In the genomic region with DNA sequence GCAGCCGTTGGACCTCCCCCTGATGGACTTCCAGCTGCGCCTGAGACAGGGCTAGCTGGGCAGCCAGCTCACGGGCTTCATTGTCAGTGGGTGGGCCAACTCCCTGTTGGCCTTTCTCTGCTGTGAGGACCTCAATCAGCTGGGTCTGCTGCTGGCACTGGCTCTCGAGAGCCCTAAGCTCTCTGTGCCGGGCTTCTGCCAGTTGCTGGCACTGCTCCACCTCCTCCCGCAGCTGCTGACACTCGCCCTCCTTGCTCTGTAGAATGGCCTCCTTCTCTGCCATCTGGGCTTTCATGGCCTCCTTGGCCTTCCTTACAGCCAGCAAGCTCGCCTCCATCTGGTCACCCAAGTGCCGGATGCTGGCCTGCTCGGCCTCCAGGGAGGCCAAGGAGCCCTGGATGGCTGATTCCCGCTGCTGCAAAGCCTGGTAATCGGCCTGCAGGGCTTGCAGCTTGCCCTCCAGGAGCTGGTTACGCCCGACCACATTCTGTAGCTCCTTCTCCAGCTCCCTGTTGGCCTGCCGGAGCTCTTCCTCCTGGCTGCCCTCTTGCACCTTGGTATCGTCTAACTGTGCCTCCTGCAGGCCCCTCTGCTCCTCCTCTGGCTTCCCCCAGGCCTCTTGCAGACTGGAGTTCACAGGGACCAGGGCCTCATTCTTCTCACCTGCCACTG, we compare ENCODE assay signal across 14 cellular contexts. TPM values are rescaled to one million over a fixed set of nuclear protein-coding genes. Genes with fewer than 3 reads are reported as not detected.
DNase-seq lines count a peak whose midpoint lies in the region; ATAC-seq lines count a peak whose summit lies in the region.
"Had no signal": no experiment of that assay in that cellular context is flagged by ENCODE, and none has a peak within 500 bp of the region (broad histone marks: within the 10 kb centered on the region; RNA-seq: fewer than 3 reads in every experiment).

No MANE protein-coding gene starts in this region.

- H3K36me3 Mint-ChIP-seq in central memory CD8-positive, alpha-beta T cell (ENCODE audit: insufficient read depth): peaks cover 52% of the 10 kb centered on the region

- intact Hi-C loops in Right ventricle myocardium superior (cut with DNase I): no loop called here
- intact Hi-C loops in cardiac septum (cut with DNase I): no loop called here
- intact Hi-C loops in posterior vena cava (cut with DNase I): no loop called here

- peak overlapping the region; percentile 67 for H3K4me3 Mint-ChIP-seq in central memory CD8-positive, alpha-beta T cell

- DNase-seq in Right ventricle myocardium superior (peak; percentile 72), cardiac septum (ENCODE audit: low spot score) (no peak), midbrain (lab: John Stamatoyannopoulos, UW) (peak; percentile 37), SW 1271 (lab: John Stamatoyannopoulos, UW) (no peak), posterior vena cava (ENCODE audit: low spot score) (no peak)
- DNase-seq in central memory CD8-positive, alpha-beta T cell (ENCODE audit: low spot score in 2 of 2): no peak
- DNase-seq in stimulated activated naive CD4-positive, alpha-beta T cell treated with Interleukin-2 at 50 U/mL for 16 hours (lab: John Stamatoyannopoulos, UW): no peak
- DNase-seq: activated CD4-positive, alpha-beta T cell treated with anti-CD3 and anti-CD28 coated beads, Interleukin-2, amount 50 U/mL, for 48 hours; Karpas-422; NCI-H524 treated with DMSO at 0.1 percent for 48 hours; stimulated activated CD4-positive, alpha-beta T cell treated with anti-CD3 and anti-CD28 coated beads, Interleukin-12 subunit alpha, Interleukin-12 subunit beta, amount 100 ng/mL, for 4 hours had no signal

- ATAC-seq in Right ventricle myocardium superior (ENCODE audit: poor library complexity) (peak; percentile 79), GM21447 (IDR thresholded peaks at IDR 0.05; ENCODE audit: unreplicated experiment) (no peak)
- no peak for ATAC-seq in central memory CD8-positive, alpha-beta T cell (replicated peaks; ENCODE audit: extremely low read depth, poor library complexity, severe bottlenecking)

- H3K27ac Mint-ChIP-seq in central memory CD8-positive, alpha-beta T cell (ENCODE audit: low read depth): peak overlapping the region; percentile 90

- no peaks in the 10 kb centered on the region for H3K9me3 Mint-ChIP-seq in central memory CD8-positive, alpha-beta T cell

- H3K4me1 Mint-ChIP-seq in central memory CD8-positive, alpha-beta T cell: peaks cover 99% of the 10 kb centered on the region

- no peaks in the 10 kb centered on the region for H3K27me3 Mint-ChIP-seq in central memory CD8-positive, alpha-beta T cell

RNA-seq across cellular contexts. Expression of gene CXCR6, which starts 23.8 kb away (rescaled TPM):
- total RNA-seq in Right ventricle myocardium superior (0.22 TPM), cardiac septum (0.32 TPM), posterior vena cava (under 1 TPM; 0.42 to 0.76 TPM)
- total RNA-seq: RPMI7951, temporal lobe had no signal

RNA-seq across cellular contexts. Expression of gene FYCO1, which starts 28.5 kb away (rescaled TPM):
- total RNA-seq in Right ventricle myocardium superior (120 TPM), cardiac septum (129 TPM), posterior vena cava (10 to 100 TPM; 67.4 to 99.0 TPM)

Comparison
In these comparisons a context has a peak if more than half of its experiments do, and no peak if none do; other contexts are left out.
1. DNase-seq: peak in Right ventricle myocardium superior (single experiment) and midbrain (single experiment); none in cardiac septum (single experiment), central memory CD8-positive, alpha-beta T cell (0 of 2), stimulated activated naive CD4-positive, alpha-beta T cell treated with Interleukin-2 at 50 U/mL for 16 hours (single experiment), SW 1271 (0 of 2) and posterior vena cava (single experiment).